24 cellular contexts compared by ENCODE assay signal in the genomic region with DNA sequence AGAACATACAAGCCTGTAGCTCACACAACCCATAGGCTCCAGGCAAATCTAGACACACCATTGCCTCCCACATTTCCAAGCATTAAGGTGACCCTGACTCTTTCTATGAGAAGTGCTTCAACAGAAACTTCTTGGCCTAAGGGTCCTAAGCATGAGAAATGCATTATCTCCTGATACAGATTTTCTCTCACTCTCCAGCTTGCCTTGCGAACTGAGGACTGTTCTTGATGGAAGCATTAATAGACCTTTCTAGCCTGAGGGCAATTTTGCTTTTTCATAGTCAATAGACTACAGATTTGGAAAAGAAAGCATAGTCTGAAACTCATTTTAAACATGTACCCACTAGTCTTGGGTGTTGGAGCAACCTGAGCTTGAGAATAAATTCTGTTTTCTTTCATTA.
"Had no signal": no experiment of that assay in that cellular context is flagged by ENCODE, and none has a peak within 500 bp of the region (broad histone marks: within the 10 kb centered on the region; RNA-seq: fewer than 3 reads in every experiment).

No MANE protein-coding gene starts in this region.

- H3K27me3 Mint-ChIP-seq: dendritic cell treated with granulocyte-macrophage colony-stimulating factor and Interleukin-4, amounts not matched to agents 40 ng/mL and 50 ng/mL, for 4 days; effector memory CD8-positive, alpha-beta T cell had no signal

- H3K9me3 ChIP-seq: colonic mucosa, esophagus muscularis mucosa, esophagus squamous epithelium, gastrocnemius medialis, gastroesophageal sphincter, heart left ventricle, heart right ventricle had no signal

- H3K4me1 Mint-ChIP-seq: endodermal cell had no signal

- H3K9me3 Mint-ChIP-seq: endodermal cell had no signal

- H3K4me3 ChIP-seq: colonic mucosa, coronary artery, dorsolateral prefrontal cortex, esophagus muscularis mucosa, esophagus squamous epithelium, gastrocnemius medialis, gastroesophageal sphincter, heart left ventricle, heart right ventricle, hepatocyte had no signal

- H3K36me3 ChIP-seq: colonic mucosa, esophagus muscularis mucosa, esophagus squamous epithelium, gastrocnemius medialis, gastroesophageal sphincter, heart left ventricle, heart right ventricle had no signal

- H3K4me3 Mint-ChIP-seq: dendritic cell treated with granulocyte-macrophage colony-stimulating factor and Interleukin-4, amounts not matched to agents 40 ng/mL and 50 ng/mL, for 4 days; effector memory CD8-positive, alpha-beta T cell; endodermal cell had no signal

- H3K27ac ChIP-seq: colonic mucosa, coronary artery, dorsolateral prefrontal cortex, epithelial cell of prostate, esophagus muscularis mucosa, esophagus squamous epithelium, foreskin keratinocyte, gastrocnemius medialis, gastroesophageal sphincter, heart left ventricle, heart right ventricle, hepatocyte had no signal

- H3K79me2 ChIP-seq: hepatocyte had no signal

- DNase-seq: colonic mucosa; cortex of kidney; dermis blood vessel endothelial cell; dorsolateral prefrontal cortex; effector CD4-positive, alpha-beta T cell; effector CD8-positive, alpha-beta T cell; effector memory CD4-positive, alpha-beta T cell; effector memory CD8-positive, alpha-beta T cell; endodermal cell; erythroblast; esophagus squamous epithelium; foreskin fibroblast; gastrocnemius medialis; glutamatergic neuron; head of caudate nucleus; heart left ventricle; heart right ventricle had no signal

- H3K27ac Mint-ChIP-seq: dendritic cell treated with granulocyte-macrophage colony-stimulating factor and Interleukin-4, amounts not matched to agents 40 ng/mL and 50 ng/mL, for 4 days; effector memory CD8-positive, alpha-beta T cell; endodermal cell had no signal

- H2AFZ ChIP-seq: hepatocyte had no signal

- H3K27me3 ChIP-seq: colonic mucosa, dorsolateral prefrontal cortex, esophagus muscularis mucosa, esophagus squamous epithelium, foreskin keratinocyte, gastrocnemius medialis, gastroesophageal sphincter, heart left ventricle, heart right ventricle, hepatocyte had no signal

- H3K4me2 ChIP-seq: hepatocyte had no signal

- H3K4me1 ChIP-seq: colonic mucosa, esophagus muscularis mucosa, esophagus squamous epithelium, gastrocnemius medialis, gastroesophageal sphincter, heart left ventricle, heart right ventricle had no signal
